Comparison of ENCODE assay signal across 15 cellular contexts in the genomic region with DNA sequence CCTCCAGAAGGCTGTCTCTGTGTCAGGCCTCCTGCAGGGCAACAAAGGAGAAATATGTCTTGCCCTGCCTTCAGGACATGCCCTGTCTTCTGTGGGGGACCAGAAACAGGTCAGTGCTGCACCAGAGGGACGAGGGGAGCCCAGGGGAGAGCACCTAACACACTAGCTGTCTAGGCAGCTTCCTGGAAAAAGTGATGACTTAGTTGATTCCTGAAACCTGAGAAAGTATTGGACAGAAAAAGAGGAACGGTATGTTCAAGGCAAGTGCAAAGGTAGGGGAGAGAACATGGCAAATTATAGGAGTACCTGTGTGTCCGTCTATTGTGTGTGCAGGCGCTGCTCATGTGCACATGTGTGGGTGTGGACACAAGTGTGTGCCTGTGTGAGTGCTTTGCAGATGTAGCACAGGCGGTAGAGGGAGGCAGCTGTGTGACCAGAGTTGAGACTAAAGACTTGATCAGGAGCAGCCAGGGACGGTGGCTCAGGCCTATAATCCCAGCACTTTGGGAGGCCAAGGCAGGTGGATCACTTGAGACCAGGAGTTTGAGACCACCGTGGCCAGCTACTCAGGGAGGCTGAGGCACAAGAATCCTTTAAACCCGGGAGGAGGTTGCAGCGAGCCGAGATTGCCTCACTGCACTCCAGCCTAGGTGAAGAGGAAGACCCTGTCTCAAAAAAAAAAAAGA.
DNase-seq lines count a peak whose midpoint lies in the region; ATAC-seq and TF ChIP-seq lines count a peak whose summit lies in the region.
"Had no signal": no experiment of that assay in that cellular context is flagged by ENCODE, and none has a peak within 500 bp of the region (broad histone marks: within the 10 kb centered on the region; RNA-seq: fewer than 3 reads in every experiment).

No MANE protein-coding gene starts in this region.

- H3K27ac Mint-ChIP-seq in activated CD4-positive, alpha-beta T cell treated with anti-CD3 and anti-CD28 coated beads, Interleukin-2, amount 10 ng/mL, durations not matched to agents 7 days and 5 days, result peak overlapping the region; percentile 65
- H3K27ac Mint-ChIP-seq in activated B cell treated with CpG ODN at 0.5 μM for 24 hours (no peak overlapping the region), endodermal cell (no peak overlapping the region)

- POLR2A ChIA-PET in activated CD4-positive, alpha-beta T cell treated with anti-CD3 and anti-CD28 coated beads, Interleukin-2, amount 10 ng/mL, durations not matched to agents 7 days and 5 days (lab: Charles Lee), result no interaction called here
- POLR2A ChIA-PET in activated B cell treated with CpG ODN at 0.5 μM for 24 hours (lab: Charles Lee), result no interaction called here

- 86 to 89% methylated on average over 10 of the region's 10 CpGs for WGBS in endodermal cell (ENCODE audit: insufficient coverage in 1 of 2, insufficient read length in 1 of 2), 2 experiments
- WGBS in spleen, 5 donors, result 81 to 89% (median 85%) methylated on average over 10 of the region's 10 CpGs

- intact Hi-C loops in activated B cell treated with CpG ODN at 0.5 μM for 24 hours (cut with micrococcal nuclease), result loop anchor here (5.0 kb wide), 2 partner anchors 143 to 1973 kb away; no protein-coding TSS in a partner anchor
- intact Hi-C loops in spleen (cut with DNase I; ENCODE audit: low total_unique reads), result loop anchor here (10.0 kb wide), 1 partner anchor 1031 kb away; no protein-coding TSS in a partner anchor

- H3K36me3 ChIP-seq in endodermal cell (ENCODE audit: control insufficient read depth, insufficient read depth, low read length) (no peaks in the 10 kb centered on the region), spleen (no peaks in the 10 kb centered on the region)
- H3K36me3 ChIP-seq: upper lobe of left lung had no signal

- no peak for DNase-seq in activated CD4-positive, alpha-beta T cell treated with anti-CD3 and anti-CD28 coated beads, Interleukin-2, amount 10 ng/mL, durations not matched to agents 7 days and 5 days
- DNase-seq in activated CD4-positive, alpha-beta T cell treated with anti-CD3 and anti-CD28 coated beads for 48 hours, result no peak
- no peak for DNase-seq in activated B cell treated with CpG ODN at 0.5 μM for 24 hours
- no peak for DNase-seq in endodermal cell
- DNase-seq in spleen, result peak; percentile 59
- no peak for DNase-seq in foreskin fibroblast
- DNase-seq: COR-L47; kidney glomerular epithelial cell; NCI-H2029; NCI-H524 treated with DMSO at 0.1 percent for 48 hours; stimulated activated CD4-positive, alpha-beta T cell treated with anti-CD3 and anti-CD28 coated beads, Interleukin-1b, Interleukin-23, amount 100 ng/mL, for 48 hours; SW 1271; upper lobe of left lung had no signal

- peaks cover 20% of the 10 kb centered on the region for H3K27me3 ChIP-seq in endodermal cell (ENCODE audit: control insufficient read depth, insufficient read depth, low read length, poor library complexity, severe bottlenecking)
- peaks cover 0 to 23% (median 0%) of the 10 kb centered on the region in 7 donors for H3K27me3 ChIP-seq in spleen (replicated peaks in 1 of 7)
- H3K27me3 ChIP-seq: upper lobe of left lung had no signal

- H3K4me1 ChIP-seq in endodermal cell (ENCODE audit: control insufficient read depth, insufficient read depth, low read length) (peaks cover 10% of the 10 kb centered on the region), spleen (peaks cover 0 to 20% (median 6%) of the 10 kb centered on the region in 6 donors)

- ATAC-seq in activated B cell treated with CpG ODN at 0.5 μM for 24 hours (ENCODE audit: low read depth) (no peak), HG03460 (IDR thresholded peaks at IDR 0.05; ENCODE audit: unreplicated experiment) (no peak), GM21825 (IDR thresholded peaks at IDR 0.05; ENCODE audit: unreplicated experiment) (no peak)

- H3K27me3 Mint-ChIP-seq in activated CD4-positive, alpha-beta T cell treated with anti-CD3 and anti-CD28 coated beads, Interleukin-2, amount 10 ng/mL, durations not matched to agents 7 days and 5 days, result peaks cover 14% of the 10 kb centered on the region
- H3K27me3 Mint-ChIP-seq in activated B cell treated with CpG ODN at 0.5 μM for 24 hours, result peaks cover 32% of the 10 kb centered on the region
- peaks cover 49% of the 10 kb centered on the region for H3K27me3 Mint-ChIP-seq in endodermal cell (ENCODE audit: insufficient read depth)

- H3K9me3 Mint-ChIP-seq in activated CD4-positive, alpha-beta T cell treated with anti-CD3 and anti-CD28 coated beads, Interleukin-2, amount 10 ng/mL, durations not matched to agents 7 days and 5 days, result no peaks in the 10 kb centered on the region
- H3K9me3 Mint-ChIP-seq in activated B cell treated with CpG ODN at 0.5 μM for 24 hours (no peaks in the 10 kb centered on the region), endodermal cell (no peaks in the 10 kb centered on the region)

- CTCF ChIA-PET in activated CD4-positive, alpha-beta T cell treated with anti-CD3 and anti-CD28 coated beads, Interleukin-2, amount 10 ng/mL, durations not matched to agents 7 days and 5 days (lab: Charles Lee), result interaction anchor here (1.1 to 3.3 kb wide), 3 partner anchors 13 to 246 kb away, joined by 3 to 31 read pairs (median 3); no protein-coding TSS in a partner anchor
- CTCF ChIA-PET in activated B cell treated with CpG ODN at 0.5 μM for 24 hours (lab: Charles Lee), result interaction anchor here (2.4 kb wide), 1 partner anchor 248 kb away, joined by 14 read pairs; no protein-coding TSS in a partner anchor

- H3K4me3 Mint-ChIP-seq in activated CD4-positive, alpha-beta T cell treated with anti-CD3 and anti-CD28 coated beads, Interleukin-2, amount 10 ng/mL, durations not matched to agents 7 days and 5 days, result peak overlapping the region; percentile 70
- peak overlapping the region; percentile 52 for H3K4me3 Mint-ChIP-seq in activated B cell treated with CpG ODN at 0.5 μM for 24 hours
- H3K4me3 Mint-ChIP-seq in endodermal cell, result peak overlapping the region; percentile 71

- TF ChIP-seq POLR2A in spleen (IDR thresholded peaks at IDR 0.05), result no peak

- H3K9me3 ChIP-seq in endodermal cell (ENCODE audit: control insufficient read depth, low read length), result no peaks in the 10 kb centered on the region
- no peaks in the 10 kb centered on the region for H3K9me3 ChIP-seq in spleen
- H3K9me3 ChIP-seq: upper lobe of left lung had no signal

- H3K36me3 Mint-ChIP-seq in activated CD4-positive, alpha-beta T cell treated with anti-CD3 and anti-CD28 coated beads, Interleukin-2, amount 10 ng/mL, durations not matched to agents 7 days and 5 days (ENCODE audit: low read depth), result no peaks in the 10 kb centered on the region
- no peaks in the 10 kb centered on the region for H3K36me3 Mint-ChIP-seq in activated B cell treated with CpG ODN at 0.5 μM for 24 hours (ENCODE audit: low read depth)
- no peaks in the 10 kb centered on the region for H3K36me3 Mint-ChIP-seq in endodermal cell (ENCODE audit: low read depth)

- H3K9ac ChIP-seq in endodermal cell (ENCODE audit: extremely low read depth, low read length, poor library complexity, severe bottlenecking), result no peak overlapping the region

- no peak for TF ChIP-seq CTCF in activated B cell treated with CpG ODN at 0.5 μM for 24 hours (IDR thresholded peaks at IDR 0.05)
- no peak for TF ChIP-seq CTCF in endodermal cell (conservative IDR thresholded peaks at IDR 0.05)
- no peak for TF ChIP-seq CTCF in spleen (IDR thresholded peaks at IDR 0.05 in 8 of 11, conservative IDR thresholded peaks at IDR 0.05 in 3 of 11)
- TF ChIP-seq CTCF in foreskin fibroblast (IDR thresholded peaks at IDR 0.05; ENCODE audit: low read depth, low read length), result no peak

- peaks cover 19% of the 10 kb centered on the region for H3K4me1 Mint-ChIP-seq in activated CD4-positive, alpha-beta T cell treated with anti-CD3 and anti-CD28 coated beads, Interleukin-2, amount 10 ng/mL, durations not matched to agents 7 days and 5 days
- H3K4me1 Mint-ChIP-seq in activated B cell treated with CpG ODN at 0.5 μM for 24 hours (peaks cover 12% of the 10 kb centered on the region), endodermal cell (peaks cover 19% of the 10 kb centered on the region)

- H3K27ac ChIP-seq in endodermal cell (ENCODE audit: low read depth, low read length) (no peak overlapping the region), spleen (no peak overlapping the region)

- H3K4me3 ChIP-seq in endodermal cell (ENCODE audit: low read length), result no peak overlapping the region
- H3K4me3 ChIP-seq in spleen, result no peak overlapping the region
- H3K4me3 ChIP-seq in foreskin fibroblast (ENCODE audit: low read depth in 1 of 2, low read length in 2 of 2), result no peak overlapping the region
